In the genomic region with DNA sequence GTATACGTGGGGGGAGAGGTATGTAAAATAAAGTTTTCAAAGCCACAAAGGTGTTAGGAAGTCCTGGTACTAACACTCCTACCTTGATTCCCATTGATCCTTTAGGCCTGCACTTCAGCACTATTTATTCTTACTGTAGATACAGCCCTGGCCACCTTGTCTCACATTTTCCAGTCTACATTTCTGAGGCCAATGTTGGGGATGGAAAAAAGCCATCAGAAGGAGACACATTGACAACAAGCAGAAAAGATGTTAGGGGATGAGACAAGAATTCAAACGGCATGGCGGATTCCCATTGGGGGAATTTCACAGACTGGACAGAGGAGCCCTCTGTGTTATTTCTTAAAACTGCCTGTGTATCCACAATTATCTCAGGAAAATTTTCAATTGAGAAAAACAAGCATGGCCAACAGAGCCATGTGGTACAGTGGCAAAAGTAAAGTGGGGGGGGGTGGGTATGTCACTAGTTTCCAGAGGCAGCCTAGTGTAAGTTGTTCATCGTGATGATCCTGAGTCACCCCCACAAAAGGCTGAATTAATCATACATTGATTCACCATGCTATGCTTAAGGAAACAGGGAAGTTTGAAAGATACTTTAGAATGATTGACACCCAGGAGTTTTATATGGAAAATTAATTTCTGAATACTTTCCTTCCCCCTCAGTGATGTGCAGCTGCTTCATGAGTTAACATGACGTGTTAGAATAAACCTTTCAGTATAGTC, we compare ENCODE assay signal across 9 cellular contexts. TPM values are rescaled to one million over a fixed set of nuclear protein-coding genes. Genes with fewer than 3 reads are reported as not detected.
DNase-seq lines count a peak whose midpoint lies in the region; ATAC-seq lines count a peak whose summit lies in the region.
"Had no signal": no experiment of that assay in that cellular context is flagged by ENCODE, and none has a peak within 500 bp of the region (broad histone marks: within the 10 kb centered on the region; RNA-seq: fewer than 3 reads in every experiment).

No MANE protein-coding gene starts in this region.

- H3K27me3 Mint-ChIP-seq in activated CD8-positive, alpha-beta memory T cell treated with anti-CD3 and anti-CD28 coated beads, Interleukin-2, amount 10 ng/mL, durations not matched to agents 7 days and 5 days: no peaks in the 10 kb centered on the region
- no peaks in the 10 kb centered on the region for H3K27me3 Mint-ChIP-seq in stimulated activated naive CD8-positive, alpha-beta T cell treated with anti-CD3 and anti-CD28 coated beads, Interleukin-15, amount 100 ng/mL, for 72 hours

- H3K9me3 Mint-ChIP-seq in activated CD8-positive, alpha-beta memory T cell treated with anti-CD3 and anti-CD28 coated beads, Interleukin-2, amount 10 ng/mL, durations not matched to agents 7 days and 5 days (ENCODE audit: low read depth): no peaks in the 10 kb centered on the region
- H3K9me3 Mint-ChIP-seq in stimulated activated naive CD8-positive, alpha-beta T cell treated with anti-CD3 and anti-CD28 coated beads, Interleukin-15, amount 100 ng/mL, for 72 hours: no peaks in the 10 kb centered on the region

- H3K36me3 Mint-ChIP-seq in activated CD8-positive, alpha-beta memory T cell treated with anti-CD3 and anti-CD28 coated beads, Interleukin-2, amount 10 ng/mL, durations not matched to agents 7 days and 5 days: peaks cover 6% of the 10 kb centered on the region

- no peak overlapping the region for H3K4me3 Mint-ChIP-seq in activated CD8-positive, alpha-beta memory T cell treated with anti-CD3 and anti-CD28 coated beads, Interleukin-2, amount 10 ng/mL, durations not matched to agents 7 days and 5 days
- H3K4me3 Mint-ChIP-seq in stimulated activated naive CD8-positive, alpha-beta T cell treated with anti-CD3 and anti-CD28 coated beads, Interleukin-15, amount 100 ng/mL, for 72 hours: no peak overlapping the region

- peaks cover 47% of the 10 kb centered on the region for H3K4me1 Mint-ChIP-seq in activated CD8-positive, alpha-beta memory T cell treated with anti-CD3 and anti-CD28 coated beads, Interleukin-2, amount 10 ng/mL, durations not matched to agents 7 days and 5 days
- peaks cover 86% of the 10 kb centered on the region for H3K4me1 Mint-ChIP-seq in stimulated activated naive CD8-positive, alpha-beta T cell treated with anti-CD3 and anti-CD28 coated beads, Interleukin-15, amount 100 ng/mL, for 72 hours

- no peak overlapping the region for H3K27ac Mint-ChIP-seq in activated CD8-positive, alpha-beta memory T cell treated with anti-CD3 and anti-CD28 coated beads, Interleukin-2, amount 10 ng/mL, durations not matched to agents 7 days and 5 days
- peak overlapping the region in 1 of 2 donors; percentile 84 for H3K27ac Mint-ChIP-seq in stimulated activated naive CD8-positive, alpha-beta T cell treated with anti-CD3 and anti-CD28 coated beads, Interleukin-15, amount 100 ng/mL, for 72 hours

- DNase-seq in activated CD8-positive, alpha-beta memory T cell treated with anti-CD3 and anti-CD28 coated beads for 24 hours: peak; percentile 56
- DNase-seq in activated CD8-positive, alpha-beta memory T cell treated with anti-CD3 and anti-CD28 coated beads, Interleukin-2, amount 10 ng/mL, durations not matched to agents 7 days and 5 days: no peak
- DNase-seq in activated CD4-positive, alpha-beta T cell treated with anti-CD3 and anti-CD28 coated beads, Interleukin-2, amount 50 U/mL, for 4 hours: peak; percentile 10 to 24
- DNase-seq in foreskin melanocyte: peak; percentile 59
- no peak for DNase-seq in stimulated activated naive CD8-positive, alpha-beta T cell treated with anti-CD3 and anti-CD28 coated beads, Interleukin-15, amount 100 ng/mL, for 72 hours
- no peak for DNase-seq in NCI-H2029 (lab: John Stamatoyannopoulos, UW)
- DNase-seq in D341Med (ENCODE audit: low spot score): no peak
- DNase-seq: dorsolateral prefrontal cortex had no signal

- CTCF ChIA-PET in activated CD8-positive, alpha-beta memory T cell treated with anti-CD3 and anti-CD28 coated beads, Interleukin-2, amount 10 ng/mL, durations not matched to agents 7 days and 5 days (lab: Charles Lee): no interaction called here

- ATAC-seq in activated CD8-positive, alpha-beta memory T cell treated with anti-CD3 and anti-CD28 coated beads, Interleukin-2, amount 10 ng/mL, durations not matched to agents 7 days and 5 days: no peak
- peak; percentile 45 for ATAC-seq in stimulated activated naive CD8-positive, alpha-beta T cell treated with anti-CD3 and anti-CD28 coated beads, Interleukin-15, amount 100 ng/mL, for 72 hours
- ATAC-seq in HG03159 (IDR thresholded peaks at IDR 0.05; ENCODE audit: unreplicated experiment): no peak

RNA-seq across cellular contexts. Expression of gene RREB1, which starts 40.5 kb away (rescaled TPM):
- 10 to 100 TPM; 20.6 to 24.6 TPM for total RNA-seq in activated CD8-positive, alpha-beta memory T cell treated with anti-CD3 and anti-CD28 coated beads, Interleukin-2, amount 10 ng/mL, durations not matched to agents 7 days and 5 days

Comparison
In these comparisons a context has a peak if more than half of its experiments do, and no peak if none do; other contexts are left out.
1. DNase-seq: peak in activated CD8-positive, alpha-beta memory T cell treated with anti-CD3 and anti-CD28 coated beads for 24 hours (single experiment), activated CD4-positive, alpha-beta T cell treated with anti-CD3 and anti-CD28 coated beads, Interleukin-2, amount 50 U/mL, for 4 hours (2 of 2) and foreskin melanocyte (single experiment); none in activated CD8-positive, alpha-beta memory T cell treated with anti-CD3 and anti-CD28 coated beads, Interleukin-2, amount 10 ng/mL, durations not matched to agents 7 days and 5 days (single experiment), stimulated activated naive CD8-positive, alpha-beta T cell treated with anti-CD3 and anti-CD28 coated beads, Interleukin-15, amount 100 ng/mL, for 72 hours (0 of 2), NCI-H2029 (single experiment) and D341Med (single experiment).